In genomic region chr13:46126552-46127171, GRCh38 we compare ENCODE assay signal across 8 cellular contexts. TPM values are rescaled to one million over a fixed set of nuclear protein-coding genes. Genes with fewer than 3 reads are reported as not detected.
DNase-seq lines count a peak whose midpoint lies in the region; ATAC-seq, FAIRE-seq and TF ChIP-seq lines count a peak whose summit lies in the region.

No MANE protein-coding gene starts in this region.

- in situ Hi-C loops in brain microvascular endothelial cell (cut with HindIII; ENCODE audit: low pct_ligation_motif_present, low sequenced_read_pairs) = no loop called here

- H3K27ac ChIP-seq in brain microvascular endothelial cell = no peak overlapping the region
- no peak overlapping the region for H3K27ac ChIP-seq in keratinocyte (ENCODE audit: control insufficient read depth, insufficient read depth, low read length)

- no peaks in the 10 kb centered on the region for H4K20me1 ChIP-seq in keratinocyte (ENCODE audit: control insufficient read depth, extremely low read depth, insufficient read depth, low read length)

- H3K36me3 ChIP-seq in brain microvascular endothelial cell (replicated peaks) = no peaks in the 10 kb centered on the region
- H3K36me3 ChIP-seq in keratinocyte (ENCODE audit: control insufficient read depth in 2 of 2, extremely low read depth in 1 of 2, insufficient read depth in 2 of 2, low read length in 2 of 2) = no peaks in the 10 kb centered on the region

- H2AFZ ChIP-seq in keratinocyte (ENCODE audit: control insufficient read depth, low read length) = no peak overlapping the region

- no peaks in the 10 kb centered on the region for H3K9me3 ChIP-seq in keratinocyte (ENCODE audit: control insufficient read depth, low read depth, low read length)

- no peaks in the 10 kb centered on the region for H3K9me1 ChIP-seq in keratinocyte (ENCODE audit: control insufficient read depth, extremely low read depth, insufficient read depth, low read length)

- ATAC-seq in HG02623 (IDR thresholded peaks at IDR 0.05; ENCODE audit: unreplicated experiment) (peak; percentile 65), HG02571 (IDR thresholded peaks at IDR 0.05; ENCODE audit: unreplicated experiment) (no peak)

- H3K4me3 ChIP-seq in brain microvascular endothelial cell (ENCODE audit: low read depth, low read length) = no peak overlapping the region
- no peak overlapping the region for H3K4me3 ChIP-seq in keratinocyte (ENCODE audit: control insufficient read depth in 2 of 3, extremely low read depth in 1 of 3, insufficient read depth in 2 of 3, low read depth in 1 of 3, low read length in 3 of 3)

- H3K27me3 ChIP-seq in brain microvascular endothelial cell (replicated peaks) (no peaks in the 10 kb centered on the region), keratinocyte (ENCODE audit: control insufficient read depth, extremely low read depth, insufficient read depth, low read length) (no peaks in the 10 kb centered on the region)

- no peak overlapping the region for H3K4me2 ChIP-seq in keratinocyte (ENCODE audit: control insufficient read depth, extremely low read depth, insufficient read depth, low read depth, low read length)

- TF ChIP-seq CTCF in GM12801 (IDR thresholded peaks at IDR 0.05; ENCODE audit: extremely low read depth, insufficient read length) (peak; percentile 49), brain microvascular endothelial cell (IDR thresholded peaks at IDR 0.05; ENCODE audit: low read depth, low read length, missing control alignments) (peak; percentile 97), keratinocyte (optimal IDR thresholded peaks at IDR 0.05 in 1 of 3, IDR thresholded peaks at IDR 0.05 in 1 of 3, conservative IDR thresholded peaks at IDR 0.05 in 1 of 3; ENCODE audit: extremely low read depth in 1 of 3, insufficient read depth in 2 of 3, low read length in 3 of 3) (peak; percentile 93 to 99 (median 99))

- peak; percentile 80 for FAIRE-seq in keratinocyte (lab: Jason Lieb, UNC)

- no peak overlapping the region for H3K9ac ChIP-seq in keratinocyte (ENCODE audit: control insufficient read depth, extremely low read depth, insufficient read depth, low read length)

- dilution Hi-C loops in keratinocyte (cut with MboI; ENCODE audit: extremely low pct_ligation_motif_present, low sequenced_read_pairs) = no loop called here

- DNase-seq in NCI-H2081 treated with DMSO at 0.1 percent for 48 hours (lab: John Stamatoyannopoulos, UW) = peak; percentile 50
- peak; percentile 84 for DNase-seq in UCSD-AML1 (lab: John Stamatoyannopoulos, UW; ENCODE audit: unreplicated experiment)
- peak; percentile 82 for DNase-seq in brain microvascular endothelial cell
- DNase-seq in keratinocyte (ENCODE audit: low read depth, low spot score) = no peak
- DNase-seq in stimulated activated CD4-positive, alpha-beta T cell treated with anti-CD3 and anti-CD28 coated beads, Interleukin-2, amount 100 ng/mL, for 4 hours (ENCODE audit: low read depth) = peak; percentile 41

- H3K4me1 ChIP-seq in keratinocyte (ENCODE audit: control insufficient read depth, extremely low read depth, insufficient read depth, low read length) = peaks cover 13% of the 10 kb centered on the region

- H3K79me2 ChIP-seq in keratinocyte (ENCODE audit: control insufficient read depth, insufficient read depth, low read length) = no peaks in the 10 kb centered on the region

RNA-seq across cellular contexts. Expression of gene CPB2, which starts 21.8 kb away (rescaled TPM):
- polyA plus RNA-seq in keratinocyte = 0.06 to 0.26 TPM (median 0.08 TPM) in 3 replicates
- polyA plus RNA-seq in keratinocyte (2011; ENCODE audit: low read depth) = 0.39 TPM
- polyA plus RNA-seq in keratinocyte (2011; cell fraction: cytosol; rRNA removed) = 0.12 and 0.39 TPM in 2 replicates
- 0.17 and 0.23 TPM in 2 replicates for polyA plus RNA-seq in keratinocyte (2011; cell fraction: nucleus; rRNA removed)
- 0.10 and 0.27 TPM in 2 replicates for polyA plus RNA-seq in keratinocyte (2012; ENCODE audit: low replicate concordance)
- polyA minus RNA-seq in keratinocyte = not detected in 3 replicates
- polyA minus RNA-seq in keratinocyte (2011; cell fraction: cytosol; rRNA and poly(A)+ RNA removed) = not detected
- not detected in 2 replicates for polyA minus RNA-seq in keratinocyte (2011; cell fraction: nucleus; rRNA and poly(A)+ RNA removed)

RNA-seq across cellular contexts. Expression of gene LCP1, which starts 55.3 kb away (rescaled TPM):
- polyA plus RNA-seq in keratinocyte = 1.8 to 2.5 TPM (median 2.2 TPM) in 3 replicates
- not detected for polyA plus RNA-seq in keratinocyte (2011; ENCODE audit: low read depth)
- 1.3 and 1.5 TPM in 2 replicates for polyA plus RNA-seq in keratinocyte (2011; cell fraction: cytosol; rRNA removed)
- 1.3 and 2.2 TPM in 2 replicates for polyA plus RNA-seq in keratinocyte (2011; cell fraction: nucleus; rRNA removed)
- 0.06 and 1.5 TPM in 2 replicates for polyA plus RNA-seq in keratinocyte (2012; ENCODE audit: low replicate concordance)
- polyA minus RNA-seq in keratinocyte = 0.66 to 5.0 TPM (median 1.8 TPM) in 3 replicates
- not detected for polyA minus RNA-seq in keratinocyte (2011; cell fraction: cytosol; rRNA and poly(A)+ RNA removed)
- polyA minus RNA-seq in keratinocyte (2011; cell fraction: nucleus; rRNA and poly(A)+ RNA removed) = 0.53 and 0.93 TPM in 2 replicates

Comparison
In these comparisons a context has a peak if more than half of its experiments do, and no peak if none do; other contexts are left out.
1. CTCF ChIP-seq: peak in every context shown above with its lines; median percentile 99 in keratinocyte; 97 in brain microvascular endothelial cell; 49 in GM12801.